Comparison of ENCODE assay signal across 1 cellular context in genomic region chr6:114092943-114093342, GRCh38.
TF ChIP-seq lines count a peak whose summit lies in the region.

No MANE protein-coding gene starts in this region.

TF ChIP-seq in HepG2, 621 proteins besides CTCF, POLR2A, EP300 and RAD21 (continued from another document):
- TF ChIP-seq ZBTB10 (CRISPR knock-in tag; IDR thresholded peaks at IDR 0.05; ENCODE audit: borderline replicate concordance), result no peak
- TF ChIP-seq HOMEZ (CRISPR knock-in tag; IDR thresholded peaks at IDR 0.05; ENCODE audit: low read depth), result peak; percentile 79; the same call in 1 of the 2 replicates
- TF ChIP-seq ZBTB46 (CRISPR knock-in tag; IDR thresholded peaks at IDR 0.05; ENCODE audit: borderline replicate concordance), result no peak
- TF ChIP-seq HNF4A (CRISPR knock-in tag; IDR thresholded peaks at IDR 0.05), result peak; percentile 67
- TF ChIP-seq MATR3 (CRISPR knock-in tag; IDR thresholded peaks at IDR 0.05), result no peak
- no peak for TF ChIP-seq ZNF350 (CRISPR knock-in tag; IDR thresholded peaks at IDR 0.05; ENCODE audit: borderline replicate concordance, low read depth)
- TF ChIP-seq ARID5B (CRISPR knock-in tag; IDR thresholded peaks at IDR 0.05), result peak; percentile 42; the same call in 1 of the 2 replicates
- no peak for TF ChIP-seq TIGD3 (CRISPR knock-in tag; IDR thresholded peaks at IDR 0.05; ENCODE audit: borderline replicate concordance)
- peak; percentile 18; the same call in 1 of the 2 replicates for TF ChIP-seq PITX1 (CRISPR knock-in tag; IDR thresholded peaks at IDR 0.05)
- TF ChIP-seq ZNF724P (CRISPR knock-in tag; IDR thresholded peaks at IDR 0.05; ENCODE audit: borderline replicate concordance), result no peak
- TF ChIP-seq FOXK2 (IDR thresholded peaks at IDR 0.05), result no peak
- no peak for TF ChIP-seq ZNF501 (CRISPR knock-in tag; IDR thresholded peaks at IDR 0.05)
